Comparison of ENCODE assay signal across 18 cellular contexts in genomic region chr12:123614531-123614930, GRCh38. TPM values are rescaled to one million over a fixed set of nuclear protein-coding genes. Genes with fewer than 3 reads are reported as not detected.
DNase-seq lines count a peak whose midpoint lies in the region; ATAC-seq and TF ChIP-seq lines count a peak whose summit lies in the region.
"Had no signal": no experiment of that assay in that cellular context is flagged by ENCODE, and none has a peak within 500 bp of the region (broad histone marks: within the 10 kb centered on the region; RNA-seq: fewer than 3 reads in every experiment).

No MANE protein-coding gene starts in this region.

- ATAC-seq in GM21423 (IDR thresholded peaks at IDR 0.05; ENCODE audit: unreplicated experiment), result no peak
- ATAC-seq: naive thymus-derived CD4-positive, alpha-beta T cell; Panc1 had no signal

- no peaks in the 10 kb centered on the region for H3K9me3 ChIP-seq in right atrium auricular region

- DNase-seq in AG09309 (ENCODE audit: low read depth) (peak; percentile 33), GM04504 (ENCODE audit: low read depth) (peak; percentile 83), right atrium auricular region (ENCODE audit: low spot score) (no peak), mucosa of gallbladder (ENCODE audit: low spot score) (no peak), SKM-1 treated with dmso at 0.1 percent for 144 hours (lab: John Stamatoyannopoulos, UW; ENCODE audit: unreplicated experiment) (no peak)
- no peak for DNase-seq in activated T-helper 2 cell treated with anti-CD3 and anti-CD28 coated beads, Interferon-gamma antibody, Interleukin-2, Interleukin-4, amounts not matched to agents 10 μg/mL and 5 μg/mL and 100 μg/mL, durations not matched to agents 14 hours and 24 hours and 36 hours (ENCODE audit: low spot score)
- no peak for DNase-seq in activated CD4-positive, alpha-beta T cell treated with anti-CD3 and anti-CD28 coated beads, Interleukin-2, amount 10 ng/mL, durations not matched to agents 7 days and 5 days
- DNase-seq: activated CD4-positive, alpha-beta T cell treated with anti-CD3 and anti-CD28 coated beads, Interleukin-2, amount 50 U/mL, for 1 hour; activated gamma-delta T cell; endodermal cell; naive thymus-derived CD4-positive, alpha-beta T cell; NCI-H1105 treated with DMSO at 0.1 percent for 48 hours; NCI-H510A; trophoblast cell had no signal

- H3K27ac Mint-ChIP-seq in activated T-helper 2 cell treated with anti-CD3 and anti-CD28 coated beads, Interferon-gamma antibody, Interleukin-2, Interleukin-4, amounts not matched to agents 10 μg/mL and 5 μg/mL and 100 μg/mL, durations not matched to agents 14 hours and 24 hours and 36 hours, result peak overlapping the region; percentile 22
- no peak overlapping the region for H3K27ac Mint-ChIP-seq in activated CD4-positive, alpha-beta T cell treated with anti-CD3 and anti-CD28 coated beads, Interleukin-2, amount 10 ng/mL, durations not matched to agents 7 days and 5 days
- H3K27ac Mint-ChIP-seq: endodermal cell had no signal

- H3K27me3 ChIP-seq in right atrium auricular region, result no peaks in the 10 kb centered on the region
- H3K27me3 ChIP-seq: cardiac muscle cell had no signal

- H3K9me3 Mint-ChIP-seq in activated T-helper 2 cell treated with anti-CD3 and anti-CD28 coated beads, Interferon-gamma antibody, Interleukin-2, Interleukin-4, amounts not matched to agents 10 μg/mL and 5 μg/mL and 100 μg/mL, durations not matched to agents 14 hours and 24 hours and 36 hours, result no peaks in the 10 kb centered on the region
- no peaks in the 10 kb centered on the region for H3K9me3 Mint-ChIP-seq in activated CD4-positive, alpha-beta T cell treated with anti-CD3 and anti-CD28 coated beads, Interleukin-2, amount 10 ng/mL, durations not matched to agents 7 days and 5 days
- H3K9me3 Mint-ChIP-seq: endodermal cell; IgD-negative memory B cell; naive thymus-derived CD4-positive, alpha-beta T cell had no signal

- H3K4me3 ChIP-seq in AG09309 (ENCODE audit: control insufficient read depth, low read depth, low read length) (no peak overlapping the region), right atrium auricular region (no peak overlapping the region)
- H3K4me3 ChIP-seq: cardiac muscle cell had no signal

- H3K4me3 Mint-ChIP-seq in activated T-helper 2 cell treated with anti-CD3 and anti-CD28 coated beads, Interferon-gamma antibody, Interleukin-2, Interleukin-4, amounts not matched to agents 10 μg/mL and 5 μg/mL and 100 μg/mL, durations not matched to agents 14 hours and 24 hours and 36 hours (ENCODE audit: low read depth), result no peak overlapping the region
- H3K4me3 Mint-ChIP-seq in activated CD4-positive, alpha-beta T cell treated with anti-CD3 and anti-CD28 coated beads, Interleukin-2, amount 10 ng/mL, durations not matched to agents 7 days and 5 days, result no peak overlapping the region
- H3K4me3 Mint-ChIP-seq: endodermal cell; IgD-negative memory B cell; naive thymus-derived CD4-positive, alpha-beta T cell had no signal

- CTCF ChIA-PET in activated CD4-positive, alpha-beta T cell treated with anti-CD3 and anti-CD28 coated beads, Interleukin-2, amount 10 ng/mL, durations not matched to agents 7 days and 5 days (lab: Charles Lee), result no interaction called here

- H3K4me1 Mint-ChIP-seq in activated T-helper 2 cell treated with anti-CD3 and anti-CD28 coated beads, Interferon-gamma antibody, Interleukin-2, Interleukin-4, amounts not matched to agents 10 μg/mL and 5 μg/mL and 100 μg/mL, durations not matched to agents 14 hours and 24 hours and 36 hours (ENCODE audit: low read depth), result peaks cover 2% of the 10 kb centered on the region
- H3K4me1 Mint-ChIP-seq in activated CD4-positive, alpha-beta T cell treated with anti-CD3 and anti-CD28 coated beads, Interleukin-2, amount 10 ng/mL, durations not matched to agents 7 days and 5 days, result peaks cover 4% of the 10 kb centered on the region
- H3K4me1 Mint-ChIP-seq: endodermal cell had no signal

- H3K36me3 Mint-ChIP-seq in activated T-helper 2 cell treated with anti-CD3 and anti-CD28 coated beads, Interferon-gamma antibody, Interleukin-2, Interleukin-4, amounts not matched to agents 10 μg/mL and 5 μg/mL and 100 μg/mL, durations not matched to agents 14 hours and 24 hours and 36 hours (ENCODE audit: low read depth), result peaks cover 85% of the 10 kb centered on the region
- peaks cover 69% of the 10 kb centered on the region for H3K36me3 Mint-ChIP-seq in activated CD4-positive, alpha-beta T cell treated with anti-CD3 and anti-CD28 coated beads, Interleukin-2, amount 10 ng/mL, durations not matched to agents 7 days and 5 days (ENCODE audit: low read depth)

- peak overlapping the region; percentile 17 to 63 for H3K27ac ChIP-seq in right atrium auricular region
- H3K27ac ChIP-seq: cardiac muscle cell had no signal

- H3K36me3 ChIP-seq in right atrium auricular region, result peaks cover 83% of the 10 kb centered on the region

- TF ChIP-seq CTCF in AG09309 (IDR thresholded peaks at IDR 0.05; ENCODE audit: control insufficient read depth, insufficient read depth, low read depth, low read length, missing control alignments), result no peak
- no peak for TF ChIP-seq CTCF in right atrium auricular region (IDR thresholded peaks at IDR 0.05)

- POLR2A ChIA-PET in activated CD4-positive, alpha-beta T cell treated with anti-CD3 and anti-CD28 coated beads, Interleukin-2, amount 10 ng/mL, durations not matched to agents 7 days and 5 days (lab: Charles Lee), result interaction anchor here (0.6 kb wide), 1 partner anchor 285 kb away, joined by 4 read pairs; no protein-coding TSS in a partner anchor

- peaks cover 0 to 13% of the 10 kb centered on the region in 2 donors for H3K4me1 ChIP-seq in right atrium auricular region

- no peaks in the 10 kb centered on the region for H3K27me3 Mint-ChIP-seq in activated T-helper 2 cell treated with anti-CD3 and anti-CD28 coated beads, Interferon-gamma antibody, Interleukin-2, Interleukin-4, amounts not matched to agents 10 μg/mL and 5 μg/mL and 100 μg/mL, durations not matched to agents 14 hours and 24 hours and 36 hours (ENCODE audit: low read depth)
- no peaks in the 10 kb centered on the region for H3K27me3 Mint-ChIP-seq in activated CD4-positive, alpha-beta T cell treated with anti-CD3 and anti-CD28 coated beads, Interleukin-2, amount 10 ng/mL, durations not matched to agents 7 days and 5 days
- H3K27me3 Mint-ChIP-seq: IgD-negative memory B cell; naive thymus-derived CD4-positive, alpha-beta T cell had no signal

- intact Hi-C loops in activated T-helper 2 cell treated with anti-CD3 and anti-CD28 coated beads, Interferon-gamma antibody, Interleukin-2, Interleukin-4, amounts not matched to agents 10 μg/mL and 5 μg/mL and 100 μg/mL, durations not matched to agents 14 hours and 24 hours and 36 hours (cut with micrococcal nuclease), result no loop called here

RNA-seq across cellular contexts. Expression of gene DDX55, which starts 12.6 kb away (rescaled TPM):
- total RNA-seq in activated T-helper 2 cell treated with anti-CD3 and anti-CD28 coated beads, Interferon-gamma antibody, Interleukin-2, Interleukin-4, amounts not matched to agents 10 μg/mL and 5 μg/mL and 100 μg/mL, durations not matched to agents 14 hours and 24 hours and 36 hours, result 60.0 and 63.2 TPM in 2 replicates
- 1 to 10 TPM; 7.2 to 7.5 TPM for total RNA-seq in right atrium auricular region
- 10 to 100 TPM; 35.9 to 38.3 TPM for total RNA-seq in activated CD4-positive, alpha-beta T cell treated with anti-CD3 and anti-CD28 coated beads, Interleukin-2, amount 10 ng/mL, durations not matched to agents 7 days and 5 days
- total RNA-seq in mucosa of gallbladder, result 12.7 TPM

RNA-seq across cellular contexts. Expression of gene EIF2B1, which starts 19.0 kb away (rescaled TPM):
- 65.8 and 66.0 TPM in 2 replicates for total RNA-seq in activated T-helper 2 cell treated with anti-CD3 and anti-CD28 coated beads, Interferon-gamma antibody, Interleukin-2, Interleukin-4, amounts not matched to agents 10 μg/mL and 5 μg/mL and 100 μg/mL, durations not matched to agents 14 hours and 24 hours and 36 hours
- 10 to 100 TPM; 60.0 to 65.9 TPM for total RNA-seq in right atrium auricular region
- total RNA-seq in activated CD4-positive, alpha-beta T cell treated with anti-CD3 and anti-CD28 coated beads, Interleukin-2, amount 10 ng/mL, durations not matched to agents 7 days and 5 days, result 10 to 100 TPM; 64.4 to 66.2 TPM
- 41.9 TPM for total RNA-seq in mucosa of gallbladder

RNA-seq across cellular contexts. Expression of gene GTF2H3, which starts 19.1 kb away (rescaled TPM):
- total RNA-seq in activated T-helper 2 cell treated with anti-CD3 and anti-CD28 coated beads, Interferon-gamma antibody, Interleukin-2, Interleukin-4, amounts not matched to agents 10 μg/mL and 5 μg/mL and 100 μg/mL, durations not matched to agents 14 hours and 24 hours and 36 hours, result 53.2 and 65.4 TPM in 2 replicates
- total RNA-seq in right atrium auricular region (1 to 10 TPM; 7.6 to 8.4 TPM), mucosa of gallbladder (18.2 TPM)
- 10 to 100 TPM; 46.7 to 47.8 TPM for total RNA-seq in activated CD4-positive, alpha-beta T cell treated with anti-CD3 and anti-CD28 coated beads, Interleukin-2, amount 10 ng/mL, durations not matched to agents 7 days and 5 days

RNA-seq across cellular contexts. Expression of gene TMED2, which starts 30.2 kb away (rescaled TPM):
- total RNA-seq in activated T-helper 2 cell treated with anti-CD3 and anti-CD28 coated beads, Interferon-gamma antibody, Interleukin-2, Interleukin-4, amounts not matched to agents 10 μg/mL and 5 μg/mL and 100 μg/mL, durations not matched to agents 14 hours and 24 hours and 36 hours, result 213 and 221 TPM in 2 replicates
- 100 to 1,000 TPM; 127 to 163 TPM for total RNA-seq in right atrium auricular region
- 100 to 1,000 TPM; 138 to 168 TPM for total RNA-seq in activated CD4-positive, alpha-beta T cell treated with anti-CD3 and anti-CD28 coated beads, Interleukin-2, amount 10 ng/mL, durations not matched to agents 7 days and 5 days
- 258 TPM for total RNA-seq in mucosa of gallbladder

RNA-seq across cellular contexts. Expression of gene TCTN2, which starts 56.4 kb away (rescaled TPM):
- 3.0 and 3.3 TPM in 2 replicates for total RNA-seq in activated T-helper 2 cell treated with anti-CD3 and anti-CD28 coated beads, Interferon-gamma antibody, Interleukin-2, Interleukin-4, amounts not matched to agents 10 μg/mL and 5 μg/mL and 100 μg/mL, durations not matched to agents 14 hours and 24 hours and 36 hours
- total RNA-seq in right atrium auricular region (1 to 10 TPM; 3.7 to 4.6 TPM), mucosa of gallbladder (15.2 TPM)
- 1 to 10 TPM; 4.0 to 4.7 TPM for total RNA-seq in activated CD4-positive, alpha-beta T cell treated with anti-CD3 and anti-CD28 coated beads, Interleukin-2, amount 10 ng/mL, durations not matched to agents 7 days and 5 days

Comparison
In these comparisons a context has a peak if more than half of its experiments do, and no peak if none do; other contexts are left out.
1. DNase-seq: peak in AG09309 (single experiment) and GM04504 (single experiment); none in activated T-helper 2 cell treated with anti-CD3 and anti-CD28 coated beads, Interferon-gamma antibody, Interleukin-2, Interleukin-4, amounts not matched to agents 10 μg/mL and 5 μg/mL and 100 μg/mL, durations not matched to agents 14 hours and 24 hours and 36 hours (single experiment), right atrium auricular region (single experiment), activated CD4-positive, alpha-beta T cell treated with anti-CD3 and anti-CD28 coated beads, Interleukin-2, amount 10 ng/mL, durations not matched to agents 7 days and 5 days (single experiment), mucosa of gallbladder (single experiment) and SKM-1 treated with dmso at 0.1 percent for 144 hours (single experiment).